Comparison of ENCODE assay signal across 17 cellular contexts in the genomic region with DNA sequence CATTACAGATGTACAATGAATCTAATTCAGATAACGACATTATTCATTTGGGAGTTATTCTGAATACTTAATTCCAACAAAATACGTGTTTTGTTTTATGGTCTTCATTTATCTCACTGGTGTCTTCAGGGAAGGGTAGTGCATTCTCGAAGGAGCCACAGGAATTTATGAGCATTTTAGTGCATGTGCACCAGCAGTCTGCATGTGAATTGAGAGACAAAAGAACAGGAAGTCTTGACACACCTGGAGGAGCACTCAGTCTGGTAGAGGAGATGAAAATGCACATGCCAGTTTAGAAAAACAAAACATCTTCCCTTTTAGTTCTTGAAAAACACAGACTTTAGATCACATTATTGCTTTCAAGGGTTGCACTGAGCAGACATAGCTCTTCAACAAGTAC.
DNase-seq lines count a peak whose midpoint lies in the region; ATAC-seq, FAIRE-seq and TF ChIP-seq lines count a peak whose summit lies in the region.
"Had no signal": no experiment of that assay in that cellular context is flagged by ENCODE, and none has a peak within 500 bp of the region (broad histone marks: within the 10 kb centered on the region; RNA-seq: fewer than 3 reads in every experiment).

No MANE protein-coding gene starts in this region.

- H3K4me3 ChIP-seq in MM.1S (ENCODE audit: low read length) = no peak overlapping the region
- no peak overlapping the region for H3K4me3 ChIP-seq in trophoblast cell (ENCODE audit: low read depth, low read length)
- H3K4me3 ChIP-seq in HAP-1 = no peak overlapping the region
- H3K4me3 ChIP-seq: PC-9, SJCRH30 had no signal

- no peak overlapping the region for H2BK5ac ChIP-seq in trophoblast cell (ENCODE audit: low read depth, low read length, poor library complexity)

- H3K27ac ChIP-seq in MM.1S (ENCODE audit: low read length) (no peak overlapping the region), trophoblast cell (ENCODE audit: low read depth, low read length) (peak overlapping the region; percentile 11)
- H3K27ac ChIP-seq: PC-9, RWPE1, SJCRH30 had no signal

- peaks cover 9% of the 10 kb centered on the region for H3K36me3 Mint-ChIP-seq in WTC11
- H3K36me3 Mint-ChIP-seq: CD8-positive, alpha-beta memory T cell had no signal

- no peak for ATAC-seq in WTC11

- TF ChIP-seq CTCF in MM.1S (IDR thresholded peaks at IDR 0.05; ENCODE audit: low read length) = no peak
- no peak for TF ChIP-seq CTCF in WTC11 (IDR thresholded peaks at IDR 0.05)

- no peak overlapping the region for H3K14ac ChIP-seq in trophoblast cell (ENCODE audit: low read length)

- no CpG with 5 or more reads among the region's 3 CpGs for WGBS in trophoblast cell (ENCODE audit: extremely low coverage, insufficient coverage, insufficient read length)

- FAIRE-seq in GM12892 (lab: Jason Lieb, UNC) = peak; percentile 70

- no peak overlapping the region for H4K91ac ChIP-seq in trophoblast cell (ENCODE audit: low read depth, low read length)

- H3K9ac ChIP-seq in MM.1S (ENCODE audit: low read length) (no peak overlapping the region), trophoblast cell (ENCODE audit: low read length) (no peak overlapping the region)

- H3K27me3 ChIP-seq in MM.1S (replicated peaks; ENCODE audit: insufficient read depth, low read length) (no peaks in the 10 kb centered on the region), trophoblast cell (ENCODE audit: insufficient read depth, low read length) (no peaks in the 10 kb centered on the region), HAP-1 (ENCODE audit: low read depth) (peaks cover 2% of the 10 kb centered on the region; the same call in 1 of the 2 replicates)
- H3K27me3 ChIP-seq: SJCRH30 had no signal

- H2AFZ ChIP-seq in MM.1S (ENCODE audit: low read length) (no peak overlapping the region), trophoblast cell (ENCODE audit: insufficient read depth, low read length, poor library complexity) (no peak overlapping the region)
- H2AFZ ChIP-seq: PC-9 had no signal

- DNase-seq in GM12892 (ENCODE audit: insufficient read length) = no peak
- DNase-seq in MM.1S = peak; percentile 53
- no peak for DNase-seq in WTC11 (ENCODE audit: low spot score)
- DNase-seq in trophoblast cell = peak in 1 of 2 donors; percentile 3
- no peak for DNase-seq in effector CD4-positive, alpha-beta T cell
- no peak for DNase-seq in HAP-1 (ENCODE audit: low spot score in 2 of 2)
- no peak for DNase-seq in GM19238 (ENCODE audit: insufficient read length, low spot score)
- DNase-seq: C1 segment of cervical spinal cord; CD8-positive, alpha-beta memory T cell; DMS53; GOT3; MV-4-11; NCI-H187; PC-9; SJCRH30 had no signal

- H3K4ac ChIP-seq in trophoblast cell (ENCODE audit: low read depth, low read length) = no peak overlapping the region

- H2AK5ac ChIP-seq in trophoblast cell (ENCODE audit: low read length) = no peak overlapping the region

- no peaks in the 10 kb centered on the region for H3K9me3 ChIP-seq in MM.1S (replicated peaks; ENCODE audit: insufficient read depth, low read length)
- H3K9me3 ChIP-seq in trophoblast cell (ENCODE audit: insufficient read depth, low read depth, low read length) = no peaks in the 10 kb centered on the region
- H3K9me3 ChIP-seq in HAP-1 = no peaks in the 10 kb centered on the region
- H3K9me3 ChIP-seq: SJCRH30 had no signal

- H3K4me1 Mint-ChIP-seq in WTC11 = peaks cover 29% of the 10 kb centered on the region
- H3K4me1 Mint-ChIP-seq: CD8-positive, alpha-beta memory T cell had no signal

- no peaks in the 10 kb centered on the region for H3K9me2 ChIP-seq in MM.1S (replicated peaks; ENCODE audit: insufficient read depth, low read length)

- no peak overlapping the region for H4K12ac ChIP-seq in trophoblast cell (ENCODE audit: low read depth, low read length)

- no peak for TF ChIP-seq POLR2A in GM12892 (IDR thresholded peaks at IDR 0.05; ENCODE audit: low read depth, low read length)

- H3K4me2 ChIP-seq in MM.1S (ENCODE audit: low read depth, low read length) (no peak overlapping the region), trophoblast cell (ENCODE audit: low read length) (no peak overlapping the region)
- H3K4me2 ChIP-seq: PC-9 had no signal

- H4K8ac ChIP-seq in trophoblast cell (ENCODE audit: low read depth, low read length) = no peak overlapping the region

- no peaks in the 10 kb centered on the region for H3K27me3 Mint-ChIP-seq in WTC11 (ENCODE audit: low read depth)
- H3K27me3 Mint-ChIP-seq: CD8-positive, alpha-beta memory T cell had no signal

- in situ Hi-C loops in HAP-1 (cut with MboI; ENCODE audit: low sequenced_read_pairs) = no loop called here

- peak overlapping the region; percentile 82 for H3K27ac Mint-ChIP-seq in WTC11
- H3K27ac Mint-ChIP-seq: CD8-positive, alpha-beta memory T cell; T-helper 1 cell treated with Interleukin-12 subunit alpha and Interleukin-12 subunit beta and Interleukin-4 antibody, amounts not matched to agents 30 μg/mL and 1 μg/mL, for 36 hours had no signal

- no peak overlapping the region for H3K23ac ChIP-seq in trophoblast cell (ENCODE audit: low read length)

- H3F3A ChIP-seq in MM.1S (ENCODE audit: insufficient read depth, low read length) = no peaks in the 10 kb centered on the region

- H3K79me2 ChIP-seq in MM.1S (ENCODE audit: low read length) (no peaks in the 10 kb centered on the region), trophoblast cell (ENCODE audit: control insufficient read depth, insufficient read depth, low read length, poor library complexity) (no peaks in the 10 kb centered on the region)

- H3K4me3 Mint-ChIP-seq in WTC11 = no peak overlapping the region
- H3K4me3 Mint-ChIP-seq: CD8-positive, alpha-beta memory T cell; T-helper 1 cell treated with Interleukin-12 subunit alpha and Interleukin-12 subunit beta and Interleukin-4 antibody, amounts not matched to agents 30 μg/mL and 1 μg/mL, for 36 hours had no signal

- no peaks in the 10 kb centered on the region for H4K20me1 ChIP-seq in MM.1S (ENCODE audit: insufficient read depth, low read length)

- H3K9me3 Mint-ChIP-seq in WTC11 = peaks cover 32% of the 10 kb centered on the region
- H3K9me3 Mint-ChIP-seq: T-helper 1 cell treated with Interleukin-12 subunit alpha and Interleukin-12 subunit beta and Interleukin-4 antibody, amounts not matched to agents 30 μg/mL and 1 μg/mL, for 36 hours had no signal

- no peaks in the 10 kb centered on the region for H3K79me1 ChIP-seq in trophoblast cell (ENCODE audit: low read length)

- no peaks in the 10 kb centered on the region for H3K4me1 ChIP-seq in MM.1S (ENCODE audit: low read length)
- H3K4me1 ChIP-seq in trophoblast cell (ENCODE audit: control insufficient read depth in 1 of 2, insufficient read depth in 2 of 2, low read length in 2 of 2) = peaks cover 0 to 4% of the 10 kb centered on the region in 2 experiments
- no peaks in the 10 kb centered on the region for H3K4me1 ChIP-seq in HAP-1
- H3K4me1 ChIP-seq: SJCRH30 had no signal

- POLR2A ChIA-PET in WTC11 (lab: Charles Lee) = no interaction called here

- H2BK120ac ChIP-seq in trophoblast cell (ENCODE audit: insufficient read depth, low read length, poor library complexity) = no peak overlapping the region

- no peak overlapping the region for H2BK12ac ChIP-seq in trophoblast cell (ENCODE audit: low read length)

- CTCF ChIA-PET in WTC11 (lab: Charles Lee) = no interaction called here

- H3K36me3 ChIP-seq in MM.1S (replicated peaks; ENCODE audit: insufficient read depth, low read length) (no peaks in the 10 kb centered on the region), trophoblast cell (ENCODE audit: control insufficient read depth in 1 of 2, insufficient read depth in 2 of 2, low read length in 2 of 2) (no peaks in the 10 kb centered on the region), HAP-1 (replicated peaks) (no peaks in the 10 kb centered on the region)
- H3K36me3 ChIP-seq: SJCRH30 had no signal

- no peak overlapping the region for H3K18ac ChIP-seq in trophoblast cell (ENCODE audit: low read length)

TF ChIP-seq in WTC11, 78 proteins besides CTCF, POLR2A, EP300 and RAD21 (continues in another document):
- TF ChIP-seq, protein P1, sequence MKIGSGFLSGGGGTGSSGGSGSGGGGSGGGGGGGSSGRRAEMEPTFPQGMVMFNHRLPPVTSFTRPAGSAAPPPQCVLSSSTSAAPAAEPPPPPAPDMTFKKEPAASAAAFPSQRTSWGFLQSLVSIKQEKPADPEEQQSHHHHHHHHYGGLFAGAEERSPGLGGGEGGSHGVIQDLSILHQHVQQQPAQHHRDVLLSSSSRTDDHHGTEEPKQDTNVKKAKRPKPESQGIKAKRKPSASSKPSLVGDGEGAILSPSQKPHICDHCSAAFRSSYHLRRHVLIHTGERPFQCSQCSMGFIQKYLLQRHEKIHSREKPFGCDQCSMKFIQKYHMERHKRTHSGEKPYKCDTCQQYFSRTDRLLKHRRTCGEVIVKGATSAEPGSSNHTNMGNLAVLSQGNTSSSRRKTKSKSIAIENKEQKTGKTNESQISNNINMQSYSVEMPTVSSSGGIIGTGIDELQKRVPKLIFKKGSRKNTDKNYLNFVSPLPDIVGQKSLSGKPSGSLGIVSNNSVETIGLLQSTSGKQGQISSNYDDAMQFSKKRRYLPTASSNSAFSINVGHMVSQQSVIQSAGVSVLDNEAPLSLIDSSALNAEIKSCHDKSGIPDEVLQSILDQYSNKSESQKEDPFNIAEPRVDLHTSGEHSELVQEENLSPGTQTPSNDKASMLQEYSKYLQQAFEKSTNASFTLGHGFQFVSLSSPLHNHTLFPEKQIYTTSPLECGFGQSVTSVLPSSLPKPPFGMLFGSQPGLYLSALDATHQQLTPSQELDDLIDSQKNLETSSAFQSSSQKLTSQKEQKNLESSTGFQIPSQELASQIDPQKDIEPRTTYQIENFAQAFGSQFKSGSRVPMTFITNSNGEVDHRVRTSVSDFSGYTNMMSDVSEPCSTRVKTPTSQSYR (CRISPR knock-in tag; IDR thresholded peaks at IDR 0.05) = no peak
